In genomic region chr14:68691031-68691864, GRCh38 we compare ENCODE assay signal across 1 cellular context.
TF ChIP-seq lines count a peak whose summit lies in the region.

No MANE protein-coding gene starts in this region.

TF ChIP-seq in GM23338, 12 proteins besides CTCF, POLR2A, EP300 and RAD21 (continued from another document):
- TF ChIP-seq ZNF462 (CRISPR knock-in tag; IDR thresholded peaks at IDR 0.05) (no peak), NANOG (IDR thresholded peaks at IDR 0.05; ENCODE audit: borderline replicate concordance) (no peak), CREB1 (CRISPR knock-in tag; IDR thresholded peaks at IDR 0.05; ENCODE audit: low read depth) (no peak), ZNF114 (CRISPR knock-in tag; IDR thresholded peaks at IDR 0.05) (no peak)
